1 cellular context compared by ENCODE assay signal in genomic region chr5:10289353-10289752, GRCh38.
TF ChIP-seq lines count a peak whose summit lies in the region.

No MANE protein-coding gene starts in this region.

TF ChIP-seq in GM23338, 12 proteins besides CTCF, POLR2A, EP300 and RAD21 (continued from another document):
- no peak for TF ChIP-seq ZNF462 (CRISPR knock-in tag; IDR thresholded peaks at IDR 0.05)
